In the genomic region with DNA sequence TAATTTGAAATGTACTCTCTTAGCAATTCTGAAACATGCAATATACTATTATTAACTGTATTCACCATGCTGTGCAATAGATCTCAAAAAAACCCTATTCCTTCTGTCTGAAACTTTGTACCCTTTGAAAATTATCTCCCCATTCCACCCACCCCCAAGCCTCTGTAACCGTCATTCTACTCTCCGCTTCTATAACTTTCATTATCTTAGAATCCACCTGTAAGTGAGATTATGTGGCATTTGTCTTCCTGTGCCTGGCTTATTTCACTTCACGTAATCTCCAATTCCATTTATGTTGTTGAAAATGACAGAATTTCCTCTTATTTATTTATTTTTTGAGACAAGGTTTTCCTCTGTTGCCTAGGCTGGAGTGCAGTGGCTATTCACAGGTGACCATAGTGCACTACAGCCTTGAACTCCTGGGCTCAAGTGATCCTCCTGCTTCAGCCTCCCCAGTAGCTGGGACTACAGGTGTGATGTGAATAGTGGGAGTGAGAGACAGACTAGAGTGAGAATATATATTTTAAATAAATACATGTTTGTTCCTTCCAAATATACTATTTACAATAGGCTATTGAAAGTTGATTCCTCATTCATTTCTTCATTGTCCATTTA, we compare ENCODE assay signal across 1 cellular context.
TF ChIP-seq lines count a peak whose summit lies in the region.

No MANE protein-coding gene starts in this region.

TF ChIP-seq in K562, 482 proteins besides CTCF, POLR2A, EP300 and RAD21 (continued from another document):
- TF ChIP-seq, protein P1, sequence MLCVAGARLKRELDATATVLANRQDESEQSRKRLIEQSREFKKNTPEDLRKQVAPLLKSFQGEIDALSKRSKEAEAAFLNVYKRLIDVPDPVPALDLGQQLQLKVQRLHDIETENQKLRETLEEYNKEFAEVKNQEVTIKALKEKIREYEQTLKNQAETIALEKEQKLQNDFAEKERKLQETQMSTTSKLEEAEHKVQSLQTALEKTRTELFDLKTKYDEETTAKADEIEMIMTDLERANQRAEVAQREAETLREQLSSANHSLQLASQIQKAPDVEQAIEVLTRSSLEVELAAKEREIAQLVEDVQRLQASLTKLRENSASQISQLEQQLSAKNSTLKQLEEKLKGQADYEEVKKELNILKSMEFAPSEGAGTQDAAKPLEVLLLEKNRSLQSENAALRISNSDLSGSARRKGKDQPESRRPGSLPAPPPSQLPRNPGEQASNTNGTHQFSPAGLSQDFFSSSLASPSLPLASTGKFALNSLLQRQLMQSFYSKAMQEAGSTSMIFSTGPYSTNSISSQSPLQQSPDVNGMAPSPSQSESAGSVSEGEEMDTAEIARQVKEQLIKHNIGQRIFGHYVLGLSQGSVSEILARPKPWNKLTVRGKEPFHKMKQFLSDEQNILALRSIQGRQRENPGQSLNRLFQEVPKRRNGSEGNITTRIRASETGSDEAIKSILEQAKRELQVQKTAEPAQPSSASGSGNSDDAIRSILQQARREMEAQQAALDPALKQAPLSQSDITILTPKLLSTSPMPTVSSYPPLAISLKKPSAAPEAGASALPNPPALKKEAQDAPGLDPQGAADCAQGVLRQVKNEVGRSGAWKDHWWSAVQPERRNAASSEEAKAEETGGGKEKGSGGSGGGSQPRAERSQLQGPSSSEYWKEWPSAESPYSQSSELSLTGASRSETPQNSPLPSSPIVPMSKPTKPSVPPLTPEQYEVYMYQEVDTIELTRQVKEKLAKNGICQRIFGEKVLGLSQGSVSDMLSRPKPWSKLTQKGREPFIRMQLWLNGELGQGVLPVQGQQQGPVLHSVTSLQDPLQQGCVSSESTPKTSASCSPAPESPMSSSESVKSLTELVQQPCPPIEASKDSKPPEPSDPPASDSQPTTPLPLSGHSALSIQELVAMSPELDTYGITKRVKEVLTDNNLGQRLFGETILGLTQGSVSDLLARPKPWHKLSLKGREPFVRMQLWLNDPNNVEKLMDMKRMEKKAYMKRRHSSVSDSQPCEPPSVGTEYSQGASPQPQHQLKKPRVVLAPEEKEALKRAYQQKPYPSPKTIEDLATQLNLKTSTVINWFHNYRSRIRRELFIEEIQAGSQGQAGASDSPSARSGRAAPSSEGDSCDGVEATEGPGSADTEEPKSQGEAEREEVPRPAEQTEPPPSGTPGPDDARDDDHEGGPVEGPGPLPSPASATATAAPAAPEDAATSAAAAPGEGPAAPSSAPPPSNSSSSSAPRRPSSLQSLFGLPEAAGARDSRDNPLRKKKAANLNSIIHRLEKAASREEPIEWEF (CRISPR knock-in tag; IDR thresholded peaks at IDR 0.05): peak; percentile 13; the same call in 1 of the 2 replicates
- TF ChIP-seq HIVEP1 (CRISPR knock-in tag; IDR thresholded peaks at IDR 0.05) (no peak), STAG1 (CRISPR knock-in tag; IDR thresholded peaks at IDR 0.05; ENCODE audit: borderline replicate concordance) (no peak), MCM3 (IDR thresholded peaks at IDR 0.05) (no peak), KDM1A (IDR thresholded peaks at IDR 0.05) (peak; percentile 55 to 66; a peak in 3 of 4 replicates), TAF7 (tag; IDR thresholded peaks at IDR 0.05) (no peak), MYBL2 (IDR thresholded peaks at IDR 0.05; ENCODE audit: low read depth) (peak; percentile 50), MYBL2 (CRISPR knock-in tag; IDR thresholded peaks at IDR 0.05; ENCODE audit: borderline replicate concordance) (no peak), TCF3 (CRISPR knock-in tag; IDR thresholded peaks at IDR 0.05) (peak; percentile 89), ELF2 (CRISPR knock-in tag; IDR thresholded peaks at IDR 0.05) (no peak), ARNT (IDR thresholded peaks at IDR 0.05) (peak; percentile 82 to 83; a peak in 2 of 4 replicates), DIDO1 (tag; IDR thresholded peaks at IDR 0.05; ENCODE audit: low read depth) (no peak), GATA2 (CRISPR knock-in tag; IDR thresholded peaks at IDR 0.05) (peak; percentile 59)
- TF ChIP-seq, protein P2, sequence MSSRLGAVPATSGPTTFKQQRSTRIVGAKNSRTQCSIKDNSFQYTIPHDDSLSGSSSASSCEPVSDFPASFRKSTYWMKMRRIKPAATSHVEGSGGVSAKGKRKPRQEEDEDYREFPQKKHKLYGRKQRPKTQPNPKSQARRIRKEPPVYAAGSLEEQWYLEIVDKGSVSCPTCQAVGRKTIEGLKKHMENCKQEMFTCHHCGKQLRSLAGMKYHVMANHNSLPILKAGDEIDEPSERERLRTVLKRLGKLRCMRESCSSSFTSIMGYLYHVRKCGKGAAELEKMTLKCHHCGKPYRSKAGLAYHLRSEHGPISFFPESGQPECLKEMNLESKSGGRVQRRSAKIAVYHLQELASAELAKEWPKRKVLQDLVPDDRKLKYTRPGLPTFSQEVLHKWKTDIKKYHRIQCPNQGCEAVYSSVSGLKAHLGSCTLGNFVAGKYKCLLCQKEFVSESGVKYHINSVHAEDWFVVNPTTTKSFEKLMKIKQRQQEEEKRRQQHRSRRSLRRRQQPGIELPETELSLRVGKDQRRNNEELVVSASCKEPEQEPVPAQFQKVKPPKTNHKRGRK (tag; IDR thresholded peaks at IDR 0.05): no peak
- TF ChIP-seq, protein P3, sequence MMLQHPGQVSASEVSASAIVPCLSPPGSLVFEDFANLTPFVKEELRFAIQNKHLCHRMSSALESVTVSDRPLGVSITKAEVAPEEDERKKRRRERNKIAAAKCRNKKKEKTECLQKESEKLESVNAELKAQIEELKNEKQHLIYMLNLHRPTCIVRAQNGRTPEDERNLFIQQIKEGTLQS (IDR thresholded peaks at IDR 0.05): no peak
- TF ChIP-seq, protein P3 (CRISPR knock-in tag; conservative IDR thresholded peaks at IDR 0.05): no peak
- TF ChIP-seq, protein P4, sequence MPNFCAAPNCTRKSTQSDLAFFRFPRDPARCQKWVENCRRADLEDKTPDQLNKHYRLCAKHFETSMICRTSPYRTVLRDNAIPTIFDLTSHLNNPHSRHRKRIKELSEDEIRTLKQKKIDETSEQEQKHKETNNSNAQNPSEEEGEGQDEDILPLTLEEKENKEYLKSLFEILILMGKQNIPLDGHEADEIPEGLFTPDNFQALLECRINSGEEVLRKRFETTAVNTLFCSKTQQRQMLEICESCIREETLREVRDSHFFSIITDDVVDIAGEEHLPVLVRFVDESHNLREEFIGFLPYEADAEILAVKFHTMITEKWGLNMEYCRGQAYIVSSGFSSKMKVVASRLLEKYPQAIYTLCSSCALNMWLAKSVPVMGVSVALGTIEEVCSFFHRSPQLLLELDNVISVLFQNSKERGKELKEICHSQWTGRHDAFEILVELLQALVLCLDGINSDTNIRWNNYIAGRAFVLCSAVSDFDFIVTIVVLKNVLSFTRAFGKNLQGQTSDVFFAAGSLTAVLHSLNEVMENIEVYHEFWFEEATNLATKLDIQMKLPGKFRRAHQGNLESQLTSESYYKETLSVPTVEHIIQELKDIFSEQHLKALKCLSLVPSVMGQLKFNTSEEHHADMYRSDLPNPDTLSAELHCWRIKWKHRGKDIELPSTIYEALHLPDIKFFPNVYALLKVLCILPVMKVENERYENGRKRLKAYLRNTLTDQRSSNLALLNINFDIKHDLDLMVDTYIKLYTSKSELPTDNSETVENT (CRISPR knock-in tag; IDR thresholded peaks at IDR 0.05): no peak
- TF ChIP-seq, protein P5, sequence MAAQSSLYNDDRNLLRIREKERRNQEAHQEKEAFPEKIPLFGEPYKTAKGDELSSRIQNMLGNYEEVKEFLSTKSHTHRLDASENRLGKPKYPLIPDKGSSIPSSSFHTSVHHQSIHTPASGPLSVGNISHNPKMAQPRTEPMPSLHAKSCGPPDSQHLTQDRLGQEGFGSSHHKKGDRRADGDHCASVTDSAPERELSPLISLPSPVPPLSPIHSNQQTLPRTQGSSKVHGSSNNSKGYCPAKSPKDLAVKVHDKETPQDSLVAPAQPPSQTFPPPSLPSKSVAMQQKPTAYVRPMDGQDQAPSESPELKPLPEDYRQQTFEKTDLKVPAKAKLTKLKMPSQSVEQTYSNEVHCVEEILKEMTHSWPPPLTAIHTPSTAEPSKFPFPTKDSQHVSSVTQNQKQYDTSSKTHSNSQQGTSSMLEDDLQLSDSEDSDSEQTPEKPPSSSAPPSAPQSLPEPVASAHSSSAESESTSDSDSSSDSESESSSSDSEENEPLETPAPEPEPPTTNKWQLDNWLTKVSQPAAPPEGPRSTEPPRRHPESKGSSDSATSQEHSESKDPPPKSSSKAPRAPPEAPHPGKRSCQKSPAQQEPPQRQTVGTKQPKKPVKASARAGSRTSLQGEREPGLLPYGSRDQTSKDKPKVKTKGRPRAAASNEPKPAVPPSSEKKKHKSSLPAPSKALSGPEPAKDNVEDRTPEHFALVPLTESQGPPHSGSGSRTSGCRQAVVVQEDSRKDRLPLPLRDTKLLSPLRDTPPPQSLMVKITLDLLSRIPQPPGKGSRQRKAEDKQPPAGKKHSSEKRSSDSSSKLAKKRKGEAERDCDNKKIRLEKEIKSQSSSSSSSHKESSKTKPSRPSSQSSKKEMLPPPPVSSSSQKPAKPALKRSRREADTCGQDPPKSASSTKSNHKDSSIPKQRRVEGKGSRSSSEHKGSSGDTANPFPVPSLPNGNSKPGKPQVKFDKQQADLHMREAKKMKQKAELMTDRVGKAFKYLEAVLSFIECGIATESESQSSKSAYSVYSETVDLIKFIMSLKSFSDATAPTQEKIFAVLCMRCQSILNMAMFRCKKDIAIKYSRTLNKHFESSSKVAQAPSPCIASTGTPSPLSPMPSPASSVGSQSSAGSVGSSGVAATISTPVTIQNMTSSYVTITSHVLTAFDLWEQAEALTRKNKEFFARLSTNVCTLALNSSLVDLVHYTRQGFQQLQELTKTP (IDR thresholded peaks at IDR 0.05; ENCODE audit: low read depth in 1 of 2, partially characterized antibody in 2 of 2): peak; percentile 24 to 71
